In the genomic region with DNA sequence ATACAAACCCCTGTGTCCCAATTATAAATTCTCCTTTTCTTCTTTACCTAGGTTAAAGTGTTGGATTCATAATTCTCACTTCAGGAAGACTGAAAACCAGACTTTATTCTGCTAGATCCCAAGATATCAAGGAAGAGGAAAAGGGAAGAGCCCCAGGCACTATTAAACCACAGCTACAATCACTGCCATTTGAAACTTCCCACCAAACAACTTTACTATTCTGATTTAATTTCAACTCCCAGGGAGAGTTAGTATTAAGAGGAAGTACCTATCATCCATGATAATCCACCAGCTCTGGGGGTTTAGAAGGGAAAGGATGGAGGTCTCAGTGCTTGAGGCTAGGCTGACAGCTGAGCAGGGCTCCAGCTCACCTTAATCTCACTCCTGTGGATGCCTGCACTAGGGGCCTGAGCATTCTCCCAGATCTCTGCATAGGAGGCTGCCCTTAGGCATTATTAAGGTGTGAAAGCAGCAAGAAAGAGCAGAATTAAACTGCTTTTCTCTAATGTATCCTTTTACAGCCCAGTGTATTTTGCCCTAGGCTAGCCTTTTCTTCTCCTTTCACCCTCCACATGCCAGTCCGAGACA, we compare ENCODE assay signal across 30 cellular contexts. TPM values are rescaled to one million over a fixed set of nuclear protein-coding genes. Genes with fewer than 3 reads are reported as not detected.
"Had no signal": no experiment of that assay in that cellular context is flagged by ENCODE, and none has a peak within 500 bp of the region (broad histone marks: within the 10 kb centered on the region; RNA-seq: fewer than 3 reads in every experiment).

No MANE protein-coding gene starts in this region.

- H3K27ac Mint-ChIP-seq: activated naive CD4-positive, alpha-beta T cell treated with anti-CD3 and anti-CD28 coated beads, Interleukin-2, amount 10 ng/mL, durations not matched to agents 7 days and 5 days; activated T-cell treated with anti-CD3 and anti-CD28 coated beads, Interleukin-2, amount 50 U/mL, for 72 hours; brain; memory B cell; nephron; stimulated activated memory B cell treated with anti-CD40 and anti-IgM and Interleukin-4, amounts not matched to agents 10 μg/mL and 1 μg/mL and 100 μg/mL, for 72 hours; T-cell; T-helper 2 cell treated with Interferon-gamma antibody and Interleukin-4, amounts not matched to agents 5 μg/mL and 100 μg/mL, for 36 hours had no signal

- H3K9me3 ChIP-seq: stomach, suprapubic skin, transverse colon had no signal

- H3K4me1 ChIP-seq: foreskin keratinocyte, sigmoid colon, stomach, suprapubic skin, transverse colon had no signal

- H3K4me3 Mint-ChIP-seq: activated naive CD4-positive, alpha-beta T cell treated with anti-CD3 and anti-CD28 coated beads, Interleukin-2, amount 10 ng/mL, durations not matched to agents 7 days and 5 days; activated T-cell treated with anti-CD3 and anti-CD28 coated beads, Interleukin-2, amount 50 U/mL, for 72 hours; brain; memory B cell; nephron; stimulated activated memory B cell treated with anti-CD40 and anti-IgM and Interleukin-4, amounts not matched to agents 10 μg/mL and 1 μg/mL and 100 μg/mL, for 72 hours; T-cell; T-helper 2 cell treated with Interferon-gamma antibody and Interleukin-4, amounts not matched to agents 5 μg/mL and 100 μg/mL, for 36 hours had no signal

- H3K4me3 ChIP-seq: sigmoid colon, smooth muscle cell, stomach, suprapubic skin, transverse colon had no signal

- H3K36me3 Mint-ChIP-seq: activated naive CD4-positive, alpha-beta T cell treated with anti-CD3 and anti-CD28 coated beads, Interleukin-2, amount 10 ng/mL, durations not matched to agents 7 days and 5 days; memory B cell; stimulated activated memory B cell treated with anti-CD40 and anti-IgM and Interleukin-4, amounts not matched to agents 10 μg/mL and 1 μg/mL and 100 μg/mL, for 72 hours; T-cell had no signal

- DNase-seq: activated CD4-positive, alpha-beta T cell treated with anti-CD3 and anti-CD28 coated beads for 4 hours; activated CD4-positive, alpha-beta T cell treated with anti-CD3 and anti-CD28 coated beads, Interleukin-2, amount 50 U/mL, for 48 hours; activated effector memory CD4-positive, alpha-beta T cell treated with Interleukin-2 at 50 U/mL for 16 hours; activated naive CD4-positive, alpha-beta T cell treated with anti-CD3 and anti-CD28 coated beads, Interleukin-2, amount 10 ng/mL, durations not matched to agents 7 days and 5 days; activated T-cell treated with anti-CD3 and anti-CD28 coated beads, Interleukin-2, amount 50 U/mL, for 72 hours; anterior cingulate cortex; dermis blood vessel endothelial cell; effector CD8-positive, alpha-beta T cell; foreskin keratinocyte; left cardiac atrium; occipital lobe; retina; sigmoid colon; stimulated activated CD4-positive, alpha-beta T cell treated with anti-CD3 and anti-CD28 coated beads, Interleukin-15, amount 100 ng/mL, for 24 hours; stomach; T-cell; transverse colon had no signal

- H3K27me3 Mint-ChIP-seq: activated naive CD4-positive, alpha-beta T cell treated with anti-CD3 and anti-CD28 coated beads, Interleukin-2, amount 10 ng/mL, durations not matched to agents 7 days and 5 days; memory B cell; stimulated activated memory B cell treated with anti-CD40 and anti-IgM and Interleukin-4, amounts not matched to agents 10 μg/mL and 1 μg/mL and 100 μg/mL, for 72 hours; T-cell had no signal

- H3K27me3 ChIP-seq: foreskin keratinocyte, sigmoid colon, stomach, suprapubic skin, transverse colon had no signal

- H3K36me3 ChIP-seq: sigmoid colon, stomach, suprapubic skin, transverse colon had no signal

- H3K27ac ChIP-seq: foreskin keratinocyte, sigmoid colon, stomach, suprapubic skin, transverse colon had no signal

- H3K4me2 ChIP-seq: smooth muscle cell had no signal

- H3K4me1 Mint-ChIP-seq: memory B cell; nephron; stimulated activated memory B cell treated with anti-CD40 and anti-IgM and Interleukin-4, amounts not matched to agents 10 μg/mL and 1 μg/mL and 100 μg/mL, for 72 hours; T-cell had no signal

- H3K9me3 Mint-ChIP-seq: activated naive CD4-positive, alpha-beta T cell treated with anti-CD3 and anti-CD28 coated beads, Interleukin-2, amount 10 ng/mL, durations not matched to agents 7 days and 5 days had no signal

RNA-seq across cellular contexts. Expression of gene MYF5, which starts 52.9 kb away (rescaled TPM):
- total RNA-seq: activated T-cell treated with anti-CD3 and anti-CD28 coated beads, Interleukin-2, amount 50 U/mL, for 72 hours; cardiac septum; dermis blood vessel endothelial cell; foreskin keratinocyte; glomerular endothelial cell; left cardiac atrium; liver; mononuclear cell; occipital lobe; posterior vena cava; sigmoid colon; smooth muscle cell; stomach; suprapubic skin; T-cell; transverse colon had no signal
- polyA plus RNA-seq: esophagus, foreskin keratinocyte, liver, sigmoid colon, smooth muscle cell, stomach had no signal
